Comparison of ENCODE assay signal across 8 cellular contexts in genomic region chr12:38904417-38904931, GRCh38. TPM values are rescaled to one million over a fixed set of nuclear protein-coding genes. Genes with fewer than 3 reads are reported as not detected.
DNase-seq lines count a peak whose midpoint lies in the region; ATAC-seq, FAIRE-seq and TF ChIP-seq lines count a peak whose summit lies in the region.
"Not testable (repeated sequence)": the region's sequence is repeated elsewhere in the genome, so short reads cannot be mapped to it uniquely, and the experiment has no call there.

No MANE protein-coding gene starts in this region.

- dilution Hi-C loops in keratinocyte (cut with MboI; ENCODE audit: extremely low pct_ligation_motif_present, low sequenced_read_pairs), result not testable (repeated sequence)

- TF ChIP-seq RAD21 in GM12878 (IDR thresholded peaks at IDR 0.05; ENCODE audit: insufficient read depth, low read depth, low read length), result not testable (repeated sequence)

- H3K9me1 ChIP-seq in keratinocyte (ENCODE audit: control insufficient read depth, extremely low read depth, insufficient read depth, low read length), result not testable (repeated sequence)

- H3K36me3 Mint-ChIP-seq in activated CD4-positive, alpha-beta memory T cell treated with anti-CD3 and anti-CD28 coated beads, Interleukin-2, amount 10 ng/mL, durations not matched to agents 7 days and 5 days (ENCODE audit: low read depth); natural killer cell treated with Interleukin-12 subunit alpha and Interleukin-12 subunit beta and Interleukin-15 and Interleukin-18, amount 100 ng/mL, for 72 hours: not testable (repeated sequence)

- not testable (repeated sequence) for DNase-seq in AG09309 (ENCODE audit: low read depth); HFF-Myc (ENCODE audit: extremely low read depth, low read depth); activated CD4-positive, alpha-beta memory T cell treated with anti-CD3 and anti-CD28 coated beads, Interleukin-2, amount 10 ng/mL, durations not matched to agents 7 days and 5 days; GM12878 (ENCODE audit: low read depth, low spot score); epithelial cell of esophagus (ENCODE audit: low read depth); keratinocyte (ENCODE audit: low read depth, low spot score); natural killer cell treated with Interleukin-12 subunit alpha and Interleukin-12 subunit beta and Interleukin-15 and Interleukin-18, amount 100 ng/mL, for 72 hours (ENCODE audit: low spot score); spleen

- FAIRE-seq in GM12878 (lab: Jason Lieb, UNC); keratinocyte (lab: Jason Lieb, UNC): not testable (repeated sequence)

- intact Hi-C loops in GM12878 (cut with micrococcal nuclease; ENCODE audit: unreplicated experiment), result loop anchor here (2.0 to 10.0 kb wide), 4 partner anchors 26 to 710 kb away; partner anchors contain the start of gene ABCD2
- intact Hi-C loops in spleen (cut with DNase I; ENCODE audit: low total_unique reads), result not testable (repeated sequence)

- CTCF ChIA-PET in activated CD4-positive, alpha-beta memory T cell treated with anti-CD3 and anti-CD28 coated beads, Interleukin-2, amount 10 ng/mL, durations not matched to agents 7 days and 5 days (lab: Charles Lee), result interaction anchor here (0.7 to 2.7 kb wide), 2 partner anchors 369 to 1128 kb away, joined by 3 to 10 read pairs; no protein-coding TSS in a partner anchor
- CTCF ChIA-PET in GM12878 (lab: Yijun Ruan, JAX), result interaction anchor here (0.6 to 8.2 kb wide), 9 partner anchors 9 to 239 kb away, joined by 3 to 68 read pairs (median 25); no protein-coding TSS in a partner anchor

- peak overlapping the region; percentile 93 for H3K9ac ChIP-seq in GM12878 (ENCODE audit: control insufficient read depth, insufficient read depth, low read length)
- peak overlapping the region; percentile 92 for H3K9ac ChIP-seq in keratinocyte (ENCODE audit: control insufficient read depth, extremely low read depth, insufficient read depth, low read length)

- in situ Hi-C loops in GM12878 (cut with MboI), result loop anchor here (10.0 to 25.0 kb wide), 2 partner anchors 217 to 770 kb away; no protein-coding TSS in a partner anchor

- H3K9me3 ChIP-seq in GM12878 (replicated peaks; ENCODE audit: control insufficient read depth, insufficient read depth, low read length); keratinocyte (ENCODE audit: control insufficient read depth, low read depth, low read length); spleen: not testable (repeated sequence)

- RAD21 ChIA-PET in GM12878 (lab: Charles Lee; ENCODE audit: unreplicated experiment), result interaction anchor here (0.8 to 13.3 kb wide), 16 partner anchors 10 to 554 kb away, joined by 3 to 170 read pairs (median 8); no protein-coding TSS in a partner anchor

- TF ChIP-seq POLR2A in GM12878 (IDR thresholded peaks at IDR 0.05; ENCODE audit: low read depth, low read length); spleen (IDR thresholded peaks at IDR 0.05): not testable (repeated sequence)

- not testable (repeated sequence) for TF ChIP-seq EP300 in GM12878 (IDR thresholded peaks at IDR 0.05; ENCODE audit: borderline replicate concordance in 1 of 2, control insufficient read depth in 1 of 2, low read depth in 2 of 2, low read length in 2 of 2)

- H3K36me3 ChIP-seq in GM12878 (ENCODE audit: control insufficient read depth in 2 of 2, insufficient read depth in 2 of 2, low read length in 1 of 2); keratinocyte (ENCODE audit: control insufficient read depth in 2 of 2, extremely low read depth in 1 of 2, insufficient read depth in 2 of 2, low read length in 2 of 2); spleen: not testable (repeated sequence)

- H2AFZ ChIP-seq in GM12878 (ENCODE audit: control insufficient read depth, low read depth, low read length) (peak overlapping the region; percentile 94), keratinocyte (ENCODE audit: control insufficient read depth, low read length) (peak overlapping the region; percentile 86)

- ATAC-seq in GM12878; natural killer cell treated with Interleukin-12 subunit alpha and Interleukin-12 subunit beta and Interleukin-15 and Interleukin-18, amount 100 ng/mL, for 72 hours: not testable (repeated sequence)

- H3K79me2 ChIP-seq in GM12878 (ENCODE audit: control insufficient read depth, insufficient read depth, low read length) (peaks cover 57% of the 10 kb centered on the region), keratinocyte (ENCODE audit: control insufficient read depth, insufficient read depth, low read length) (peaks cover 37% of the 10 kb centered on the region)

- TF ChIP-seq CTCF in AG09309 (IDR thresholded peaks at IDR 0.05; ENCODE audit: control insufficient read depth, insufficient read depth, low read depth, low read length, missing control alignments); HFF-Myc (IDR thresholded peaks at IDR 0.05; ENCODE audit: low read depth, low read length, missing control alignments); GM12878 (IDR thresholded peaks at IDR 0.05 in 2 of 3, conservative IDR thresholded peaks at IDR 0.05 in 1 of 3; ENCODE audit: control insufficient read depth in 2 of 3, extremely low read depth in 1 of 3, insufficient read depth in 1 of 3, low read depth in 3 of 3, low read length in 3 of 3); epithelial cell of esophagus (IDR thresholded peaks at IDR 0.05; ENCODE audit: insufficient read depth, low read depth, low read length, missing control alignments); keratinocyte (optimal IDR thresholded peaks at IDR 0.05 in 1 of 3, IDR thresholded peaks at IDR 0.05 in 1 of 3, conservative IDR thresholded peaks at IDR 0.05 in 1 of 3; ENCODE audit: extremely low read depth in 1 of 3, insufficient read depth in 2 of 3, low read length in 3 of 3); spleen (IDR thresholded peaks at IDR 0.05 in 8 of 11, conservative IDR thresholded peaks at IDR 0.05 in 3 of 11): not testable (repeated sequence)

- H3K27ac ChIP-seq in GM12878 (ENCODE audit: control insufficient read depth, insufficient read depth), result peak overlapping the region; percentile 95
- peak overlapping the region; percentile 91 for H3K27ac ChIP-seq in keratinocyte (ENCODE audit: control insufficient read depth, insufficient read depth, low read length)
- H3K27ac ChIP-seq in spleen, result peak overlapping the region; percentile 66 to 97 (median 94)

- not testable (repeated sequence) for H4K20me1 ChIP-seq in GM12878 (ENCODE audit: control insufficient read depth, insufficient read depth); keratinocyte (ENCODE audit: control insufficient read depth, extremely low read depth, insufficient read depth, low read length)

- H3K4me1 Mint-ChIP-seq in activated CD4-positive, alpha-beta memory T cell treated with anti-CD3 and anti-CD28 coated beads, Interleukin-2, amount 10 ng/mL, durations not matched to agents 7 days and 5 days, result peaks cover 30% of the 10 kb centered on the region
- peaks cover 29 to 34% of the 10 kb centered on the region in 2 donors for H3K4me1 Mint-ChIP-seq in natural killer cell treated with Interleukin-12 subunit alpha and Interleukin-12 subunit beta and Interleukin-15 and Interleukin-18, amount 100 ng/mL, for 72 hours (ENCODE audit: low read depth in 2 of 2)

- H3K27me3 Mint-ChIP-seq in activated CD4-positive, alpha-beta memory T cell treated with anti-CD3 and anti-CD28 coated beads, Interleukin-2, amount 10 ng/mL, durations not matched to agents 7 days and 5 days, result peaks cover 21% of the 10 kb centered on the region
- H3K27me3 Mint-ChIP-seq in natural killer cell treated with Interleukin-12 subunit alpha and Interleukin-12 subunit beta and Interleukin-15 and Interleukin-18, amount 100 ng/mL, for 72 hours, result not testable (repeated sequence)

- not testable (repeated sequence) for H3K27me3 ChIP-seq in GM12878 (replicated peaks in 1 of 2; ENCODE audit: control insufficient read depth in 2 of 2, insufficient read depth in 2 of 2, low read length in 1 of 2); keratinocyte (ENCODE audit: control insufficient read depth, extremely low read depth, insufficient read depth, low read length); spleen (replicated peaks in 1 of 7)

- BruUV-seq in GM12878 (replicated peaks; lab: Mats Ljungman, UMichigan), result not testable (repeated sequence)

- H3K4me1 ChIP-seq in GM12878 (ENCODE audit: control insufficient read depth, insufficient read depth, low read length), result not testable (repeated sequence)
- H3K4me1 ChIP-seq in keratinocyte (ENCODE audit: control insufficient read depth, extremely low read depth, insufficient read depth, low read length) (peaks cover 22% of the 10 kb centered on the region), spleen (peaks cover 11 to 45% (median 21%) of the 10 kb centered on the region in 6 donors)

- WGBS in GM12878 (ENCODE audit: insufficient coverage, insufficient replicate concordance, low lambda C conversion rate, missing lambda C conversion rate), result 15% methylated on average over 20 of the region's 23 CpGs
- 32 to 47% (median 35%) methylated on average over 23 of the region's 23 CpGs for WGBS in spleen, 5 donors

- peak overlapping the region; percentile 92 for H3K4me2 ChIP-seq in GM12878 (ENCODE audit: control insufficient read depth, insufficient read depth)
- H3K4me2 ChIP-seq in keratinocyte (ENCODE audit: control insufficient read depth, extremely low read depth, insufficient read depth, low read depth, low read length), result peak overlapping the region; percentile 97

- SMC1A ChIA-PET in GM12878 (lab: Charles Lee; ENCODE audit: uncharacterized antibody, unreplicated experiment), result interaction anchor here (0.7 to 6.7 kb wide), 19 partner anchors 10 to 553 kb away, joined by 3 to 66 read pairs (median 7); no protein-coding TSS in a partner anchor

- H3K4me3 ChIP-seq in AG09309 (ENCODE audit: control insufficient read depth, low read depth, low read length), result peak overlapping the region; percentile 70
- peak overlapping the region; percentile 59 for H3K4me3 ChIP-seq in HFF-Myc (replicated peaks; ENCODE audit: low read depth, low read length)
- peak overlapping the region; percentile 82 for H3K4me3 ChIP-seq in GM12878
- H3K4me3 ChIP-seq in epithelial cell of esophagus (ENCODE audit: low read length), result peak overlapping the region; percentile 70
- H3K4me3 ChIP-seq in keratinocyte (ENCODE audit: control insufficient read depth in 2 of 3, extremely low read depth in 1 of 3, insufficient read depth in 2 of 3, low read depth in 1 of 3, low read length in 3 of 3), result peak overlapping the region; percentile 69 to 94 (median 79)
- H3K4me3 ChIP-seq in spleen, result peak overlapping the region; percentile 63 to 81 (median 70)

- POLR2A ChIA-PET in activated CD4-positive, alpha-beta memory T cell treated with anti-CD3 and anti-CD28 coated beads, Interleukin-2, amount 10 ng/mL, durations not matched to agents 7 days and 5 days (lab: Charles Lee), result interaction anchor here (0.9 kb wide), 1 partner anchor 8 kb away, joined by 3 read pairs; no protein-coding TSS in a partner anchor
- POLR2A ChIA-PET in GM12878 (lab: Charles Lee), result interaction anchor here (0.6 to 5.0 kb wide), 10 partner anchors 9 to 549 kb away, joined by 3 to 36 read pairs (median 4); no protein-coding TSS in a partner anchor

- H3K27ac Mint-ChIP-seq in activated CD4-positive, alpha-beta memory T cell treated with anti-CD3 and anti-CD28 coated beads, Interleukin-2, amount 10 ng/mL, durations not matched to agents 7 days and 5 days, result peak overlapping the region; percentile 83
- H3K27ac Mint-ChIP-seq in natural killer cell treated with Interleukin-12 subunit alpha and Interleukin-12 subunit beta and Interleukin-15 and Interleukin-18, amount 100 ng/mL, for 72 hours, result peak overlapping the region; percentile 77 to 93

- peak overlapping the region; percentile 86 for H3K4me3 Mint-ChIP-seq in activated CD4-positive, alpha-beta memory T cell treated with anti-CD3 and anti-CD28 coated beads, Interleukin-2, amount 10 ng/mL, durations not matched to agents 7 days and 5 days
- H3K4me3 Mint-ChIP-seq in natural killer cell treated with Interleukin-12 subunit alpha and Interleukin-12 subunit beta and Interleukin-15 and Interleukin-18, amount 100 ng/mL, for 72 hours, result peak overlapping the region; percentile 86

- not testable (repeated sequence) for H3K9me3 Mint-ChIP-seq in activated CD4-positive, alpha-beta memory T cell treated with anti-CD3 and anti-CD28 coated beads, Interleukin-2, amount 10 ng/mL, durations not matched to agents 7 days and 5 days; natural killer cell treated with Interleukin-12 subunit alpha and Interleukin-12 subunit beta and Interleukin-15 and Interleukin-18, amount 100 ng/mL, for 72 hours

RNA-seq across cellular contexts. Expression of gene CPNE8, which starts 0.9 kb away (rescaled TPM):
- 1 to 10 TPM; 4.2 to 4.6 TPM for total RNA-seq in activated CD4-positive, alpha-beta memory T cell treated with anti-CD3 and anti-CD28 coated beads, Interleukin-2, amount 10 ng/mL, durations not matched to agents 7 days and 5 days
- total RNA-seq in GM12878 (2013; cell fraction: nucleolus; rRNA removed), result 85.5 and 97.5 TPM in 2 replicates
- 15.5 and 20.2 TPM in 2 replicates for total RNA-seq in GM12878 (2014; rRNA removed)
- 21.5 and 22.1 TPM in 2 replicates for total RNA-seq in GM12878 (2014; rRNA removed; fragmentation: Illumina TruSeq; extraction: Trizol)
- total RNA-seq in GM12878 (2021), result 17.0 and 18.8 TPM in 2 replicates
- 4.8 TPM for polyA plus RNA-seq in GM12878 (2011; ENCODE audit: low read depth)
- 38.4 and 54.0 TPM in 2 replicates for polyA plus RNA-seq in GM12878 (2011; rRNA removed)
- polyA plus RNA-seq in GM12878 (2011; cell fraction: cytosol; rRNA removed), result 11.8 and 12.8 TPM in 2 replicates
- 46.7 and 48.9 TPM in 2 replicates for polyA plus RNA-seq in GM12878 (2011; cell fraction: nucleus; rRNA removed)
- polyA plus RNA-seq in GM12878 (2012), result 8.3 and 9.2 TPM in 2 replicates
- polyA plus RNA-seq in GM12878 (2014; fragmentation: Illumina TruSeq; extraction: Trizol), result 15.3 and 20.8 TPM in 2 replicates
- 10 to 100 TPM; 13.0 to 24.2 TPM for polyA plus RNA-seq in GM12878 (2014; fragmentation: Nextera tagmentation; extraction: Ambion mirVana)
- 9.9 and 11.3 TPM in 2 replicates for polyA plus RNA-seq in GM12878 (2014; rRNA removed)
- polyA plus RNA-seq in GM12878 (2016; fragmentation: Nextera tagmentation; extraction: Ambion mirVana), result 10 to 100 TPM; 19.1 to 21.1 TPM
- polyA minus RNA-seq in GM12878 (2011; rRNA and poly(A)+ RNA removed), result 29.6 and 35.5 TPM in 2 replicates
- polyA minus RNA-seq in GM12878 (2011; cell fraction: cytosol; rRNA and poly(A)+ RNA removed), result 10.4 and 13.0 TPM in 2 replicates
- 55.9 and 96.4 TPM in 2 replicates for polyA minus RNA-seq in GM12878 (2011; cell fraction: nucleus; rRNA and poly(A)+ RNA removed)
- 13.9 to 25.7 TPM (median 16.1 TPM) in 3 replicates for polyA plus RNA-seq in keratinocyte
- 23.0 TPM for polyA plus RNA-seq in keratinocyte (2011; ENCODE audit: low read depth)
- polyA plus RNA-seq in keratinocyte (2011; cell fraction: cytosol; rRNA removed), result 9.2 and 19.1 TPM in 2 replicates
- polyA plus RNA-seq in keratinocyte (2011; cell fraction: nucleus; rRNA removed), result 24.2 and 31.8 TPM in 2 replicates
- polyA plus RNA-seq in keratinocyte (2012; ENCODE audit: low replicate concordance), result 9.9 TPM in 2 replicates
- polyA minus RNA-seq in keratinocyte, result 3.2 to 25.7 TPM (median 12.2 TPM) in 3 replicates
- polyA minus RNA-seq in keratinocyte (2011; cell fraction: cytosol; rRNA and poly(A)+ RNA removed), result 9.6 TPM
- polyA minus RNA-seq in keratinocyte (2011; cell fraction: nucleus; rRNA and poly(A)+ RNA removed), result 20.7 and 32.1 TPM in 2 replicates
- 1 to 10 TPM; 5.5 to 9.2 TPM for total RNA-seq in natural killer cell treated with Interleukin-12 subunit alpha and Interleukin-12 subunit beta and Interleukin-15 and Interleukin-18, amount 100 ng/mL, for 72 hours
- 10 to 100 TPM; 20.6 to 42.4 (median 31.3) TPM for total RNA-seq in spleen
- polyA plus RNA-seq in spleen, result 10 to 100 TPM in 1 of 3 donors, 1 to 10 TPM in 2; 5.4 to 11.9 (median 6.4) TPM
